8 cellular contexts compared by ENCODE assay signal in genomic region chr10:86755740-86756510, GRCh38. TPM values are rescaled to one million over a fixed set of nuclear protein-coding genes. Genes with fewer than 3 reads are reported as not detected.
A peak's percentile ranks its signal among the peaks of the same experiment; 100 is the strongest.
DNase-seq lines count a peak whose midpoint lies in the region; ATAC-seq and TF ChIP-seq lines count a peak whose summit lies in the region.

No MANE protein-coding gene starts in this region.

- H3K4me3 ChIP-seq in HUES6 (ENCODE audit: low read depth, low read length) (peak overlapping the region; percentile 77), PC-3 (ENCODE audit: low read length) (peak overlapping the region; percentile 90), muscle layer of colon (ENCODE audit: low read depth in 1 of 2, low read length in 2 of 2) (peak overlapping the region; percentile 83 to 92)

- peak overlapping the region; percentile 97 for H3K27ac ChIP-seq in HUES6 (ENCODE audit: low read depth, low read length)
- H3K27ac ChIP-seq in PC-3 (ENCODE audit: low read length): peak overlapping the region; percentile 60
- H3K27ac ChIP-seq in muscle layer of colon (ENCODE audit: low read depth, low read length): peak overlapping the region; percentile 99

- H3K27ac Mint-ChIP-seq in activated T-cell treated with anti-CD3 and anti-CD28 coated beads, Interleukin-2, amount 50 U/mL, for 24 hours: no peak overlapping the region

- H3K9ac ChIP-seq in HUES6 (ENCODE audit: low read length) (peak overlapping the region; percentile 92), PC-3 (ENCODE audit: low read length) (peak overlapping the region; percentile 96), muscle layer of colon (ENCODE audit: low read length) (peak overlapping the region; percentile 96)

- DNase-seq in DMS 273 (lab: John Stamatoyannopoulos, UW; ENCODE audit: unreplicated experiment): peak; percentile 96
- DNase-seq in PC-3: peak; percentile 57
- DNase-seq in activated T-cell treated with anti-CD3 and anti-CD28 coated beads, Interleukin-2, amount 50 U/mL, for 24 hours: peak; percentile 94
- DNase-seq in stimulated activated CD8-positive, alpha-beta memory T cell treated with anti-CD3 and anti-CD28 coated beads, Interleukin-7, amount 100 ng/mL, for 1 hour (ENCODE audit: low read depth in 2 of 2): peak; percentile 76 to 77

- CTCF ChIA-PET in PC-3 (lab: Charles Lee): no interaction called here

- no TSS peak for BruUV-seq in PC-3 (replicated peaks; lab: Mats Ljungman, UMichigan)

- peak overlapping the region; percentile 93 for H2AFZ ChIP-seq in PC-3 (ENCODE audit: low read length)

- peak overlapping the region; percentile 87 for H3K4me2 ChIP-seq in PC-3 (ENCODE audit: low read length)

- peaks cover 3% of the 10 kb centered on the region for H3K36me3 Mint-ChIP-seq in activated T-cell treated with anti-CD3 and anti-CD28 coated beads, Interleukin-2, amount 50 U/mL, for 24 hours (ENCODE audit: low read depth)

- H4K20me1 ChIP-seq in PC-3 (ENCODE audit: low read length): no peaks in the 10 kb centered on the region; the same call in 1 of the 2 replicates

- H3F3A ChIP-seq in PC-3 (ENCODE audit: low read length, unreplicated experiment): no peaks in the 10 kb centered on the region

- H3K4me1 ChIP-seq in HUES6 (ENCODE audit: control insufficient read depth, insufficient read depth, low read length): peaks cover 37% of the 10 kb centered on the region
- peaks cover 9% of the 10 kb centered on the region; the same call in 1 of the 2 replicates for H3K4me1 ChIP-seq in PC-3 (ENCODE audit: insufficient read depth, low read length)
- peaks cover 30% of the 10 kb centered on the region for H3K4me1 ChIP-seq in muscle layer of colon (ENCODE audit: insufficient read depth, low read length)

- TF ChIP-seq CTCF in PC-3 (conservative IDR thresholded peaks at IDR 0.05; ENCODE audit: low read depth, low read length): no peak

- H3K9me3 Mint-ChIP-seq in activated T-cell treated with anti-CD3 and anti-CD28 coated beads, Interleukin-2, amount 50 U/mL, for 24 hours: no peaks in the 10 kb centered on the region

- ATAC-seq in GM21515 (IDR thresholded peaks at IDR 0.05; ENCODE audit: unreplicated experiment): peak; percentile 79
- peak; percentile 80 for ATAC-seq in PC-3
- ATAC-seq in esophagus mucosa: peak; percentile 97

- H3K27me3 ChIP-seq in HUES6 (ENCODE audit: control insufficient read depth, insufficient read depth, low read length) (no peaks in the 10 kb centered on the region), PC-3 (ENCODE audit: low read length) (no peaks in the 10 kb centered on the region), muscle layer of colon (ENCODE audit: control insufficient read depth in 1 of 2, insufficient read depth in 2 of 2, low read length in 2 of 2) (no peaks in the 10 kb centered on the region)

- intact Hi-C loops in PC-3 (cut with micrococcal nuclease): loop anchor here (1.0 to 2.0 kb wide), 2 partner anchors 45 to 143 kb away; no protein-coding TSS in a partner anchor

- H3K36me3 ChIP-seq in HUES6 (ENCODE audit: control insufficient read depth, insufficient read depth, low read length): peaks cover 5% of the 10 kb centered on the region; the same call in 1 of the 2 replicates
- H3K36me3 ChIP-seq in PC-3 (ENCODE audit: low read depth, low read length): no peaks in the 10 kb centered on the region
- no peaks in the 10 kb centered on the region for H3K36me3 ChIP-seq in muscle layer of colon (ENCODE audit: insufficient read depth, low read length)

- H3K9me3 ChIP-seq in HUES6 (ENCODE audit: control insufficient read depth, insufficient read depth, low read depth, low read length) (no peaks in the 10 kb centered on the region), PC-3 (ENCODE audit: low read length) (no peaks in the 10 kb centered on the region), muscle layer of colon (ENCODE audit: low read length) (no peaks in the 10 kb centered on the region)

- POLR2A ChIA-PET in PC-3 (lab: Charles Lee; ENCODE audit: unreplicated experiment): interaction anchor here (0.7 kb wide), 1 partner anchor 22 kb away, joined by 3 read pairs; no protein-coding TSS in a partner anchor

- no peaks in the 10 kb centered on the region for H3K9me2 ChIP-seq in PC-3 (replicated peaks; ENCODE audit: low read length)

- H3K27me3 Mint-ChIP-seq in activated T-cell treated with anti-CD3 and anti-CD28 coated beads, Interleukin-2, amount 50 U/mL, for 24 hours: peaks cover 29% of the 10 kb centered on the region

- peaks cover 30% of the 10 kb centered on the region for H3K4me1 Mint-ChIP-seq in activated T-cell treated with anti-CD3 and anti-CD28 coated beads, Interleukin-2, amount 50 U/mL, for 24 hours (ENCODE audit: low read depth)

- H3K4me3 Mint-ChIP-seq in activated T-cell treated with anti-CD3 and anti-CD28 coated beads, Interleukin-2, amount 50 U/mL, for 24 hours: peak overlapping the region; percentile 78

- H3K79me2 ChIP-seq in PC-3 (ENCODE audit: low read length): peaks cover 57% of the 10 kb centered on the region

RNA-seq across cellular contexts. Expression of gene BMPR1A, which starts 0.5 kb away (rescaled TPM):
- total RNA-seq in PC-3 (2014; rRNA removed) (10.5 and 14.5 TPM in 2 replicates), esophagus mucosa (17.3 TPM)

Comparison
In these comparisons a context has a peak if more than half of its experiments do, and no peak if none do; other contexts are left out.
1. Peak in every context shown above with its lines: DNase-seq, ATAC-seq, H3K4me3 ChIP-seq and H3K27ac ChIP-seq.